1 cellular context compared by ENCODE assay signal in genomic region chr7:139817249-139817648, GRCh38.
TF ChIP-seq lines count a peak whose summit lies in the region.

No MANE protein-coding gene starts in this region.

TF ChIP-seq in K562, 482 proteins besides CTCF, POLR2A, EP300 and RAD21 (continued from another document and continues in another):
- TF ChIP-seq ZBTB34 (CRISPR knock-in tag; IDR thresholded peaks at IDR 0.05) (no peak), ZNF444 (CRISPR knock-in tag; IDR thresholded peaks at IDR 0.05) (no peak), SMARCC2 (IDR thresholded peaks at IDR 0.05; ENCODE audit: low read depth) (no peak), ZNF121 (CRISPR knock-in tag; conservative IDR thresholded peaks at IDR 0.05) (no peak), ZZZ3 (IDR thresholded peaks at IDR 0.05) (no peak), SMARCE1 (IDR thresholded peaks at IDR 0.05) (no peak), ZNF174 (CRISPR knock-in tag; IDR thresholded peaks at IDR 0.05) (no peak), NR2C2 (CRISPR knock-in tag; IDR thresholded peaks at IDR 0.05) (no peak), NR2C2 (tag; IDR thresholded peaks at IDR 0.05) (no peak), KDM1A (IDR thresholded peaks at IDR 0.05) (peak in 1 of 2 experiments; percentile 25; a peak in 1 of 4 replicates), TCFL5 (CRISPR knock-in tag; conservative IDR thresholded peaks at IDR 0.05) (no peak), FOXK2 (conservative IDR thresholded peaks at IDR 0.05 in 1 of 2, IDR thresholded peaks at IDR 0.05 in 1 of 2; ENCODE audit: low read depth in 2 of 2) (no peak), ZNF764 (CRISPR knock-in tag; IDR thresholded peaks at IDR 0.05; ENCODE audit: low read depth) (no peak), ZBTB5 (IDR thresholded peaks at IDR 0.05) (no peak), PML (IDR thresholded peaks at IDR 0.05; ENCODE audit: low read length) (peak; percentile 46; the same call in 1 of the 2 replicates), CHCHD3 (CRISPR knock-in tag; IDR thresholded peaks at IDR 0.05) (no peak), UBTF (IDR thresholded peaks at IDR 0.05; ENCODE audit: borderline replicate concordance in 1 of 2, low read depth in 2 of 2, low read length in 2 of 2) (no peak), U2AF2 (optimal IDR thresholded peaks at IDR 0.05; ENCODE audit: low read depth, low read length) (no peak), ETV1 (tag; conservative IDR thresholded peaks at IDR 0.05; ENCODE audit: low read depth) (no peak), E2F8 (IDR thresholded peaks at IDR 0.05; ENCODE audit: low read depth, partially characterized antibody) (no peak), ILK (tag; IDR thresholded peaks at IDR 0.05; ENCODE audit: borderline replicate concordance, low read depth) (no peak), ESRRB (CRISPR knock-in tag; IDR thresholded peaks at IDR 0.05; ENCODE audit: borderline replicate concordance) (no peak), ZNF165 (CRISPR knock-in tag; IDR thresholded peaks at IDR 0.05; ENCODE audit: borderline replicate concordance) (no peak), TRIM25 (IDR thresholded peaks at IDR 0.05; ENCODE audit: borderline replicate concordance) (no peak), SMARCA4 (IDR thresholded peaks at IDR 0.05) (no peak), HINFP (tag; conservative IDR thresholded peaks at IDR 0.05; ENCODE audit: low read depth) (no peak), NELFE (IDR thresholded peaks at IDR 0.05; ENCODE audit: insufficient read depth, insufficient read length) (no peak), HMGN3 (IDR thresholded peaks at IDR 0.05; ENCODE audit: borderline replicate concordance, extremely low read depth, insufficient read length, low read depth, low read length) (peak; percentile 38), ZNF780A (CRISPR knock-in tag; IDR thresholded peaks at IDR 0.05) (no peak), BCL6 (CRISPR knock-in tag; IDR thresholded peaks at IDR 0.05) (no peak), TBL1XR1 (IDR thresholded peaks at IDR 0.05; ENCODE audit: low read length in 2 of 2) (no peak), ZNF431 (CRISPR knock-in tag; IDR thresholded peaks at IDR 0.05) (no peak), E2F3 (CRISPR knock-in tag; IDR thresholded peaks at IDR 0.05) (no peak), ZNF175 (CRISPR knock-in tag; IDR thresholded peaks at IDR 0.05; ENCODE audit: low read depth) (no peak), CEBPG (CRISPR knock-in tag; IDR thresholded peaks at IDR 0.05) (no peak), CEBPG (tag; conservative IDR thresholded peaks at IDR 0.05 in 1 of 2, IDR thresholded peaks at IDR 0.05 in 1 of 2) (no peak), GMEB1 (CRISPR knock-in tag; IDR thresholded peaks at IDR 0.05) (no peak), PPARD (CRISPR knock-in tag; IDR thresholded peaks at IDR 0.05) (no peak), MAX (CRISPR knock-in tag; IDR thresholded peaks at IDR 0.05) (no peak), CCAR2 (IDR thresholded peaks at IDR 0.05; ENCODE audit: low read depth, low read length) (no peak), ATF2 (CRISPR knock-in tag; IDR thresholded peaks at IDR 0.05) (no peak), PCBP2 (IDR thresholded peaks at IDR 0.05; ENCODE audit: low read depth, low read length, poor library complexity, severe bottlenecking) (no peak), FOXP1 (CRISPR knock-in tag; IDR thresholded peaks at IDR 0.05) (no peak), TEAD4 (IDR thresholded peaks at IDR 0.05; ENCODE audit: low read length) (peak; percentile 70), TEAD4 (CRISPR knock-in tag; IDR thresholded peaks at IDR 0.05; ENCODE audit: borderline replicate concordance) (no peak), BCLAF1 (IDR thresholded peaks at IDR 0.05; ENCODE audit: borderline replicate concordance in 1 of 2, control insufficient read depth in 1 of 2, low read depth in 2 of 2, low read length in 1 of 2) (no peak), ZBTB9 (CRISPR knock-in tag; IDR thresholded peaks at IDR 0.05) (peak; percentile 34; the same call in 1 of the 2 replicates)
